In genomic region chr20:11270566-11270965, GRCh38 we compare ENCODE assay signal across 14 cellular contexts.
"Had no signal": no experiment of that assay in that cellular context is flagged by ENCODE, and none has a peak within 500 bp of the region (broad histone marks: within the 10 kb centered on the region; RNA-seq: fewer than 3 reads in every experiment).

No MANE protein-coding gene starts in this region.

- H3K27me3 Mint-ChIP-seq: activated CD4-positive, alpha-beta T cell treated with anti-CD3 and anti-CD28 coated beads, Interleukin-2, amount 10 ng/mL, durations not matched to agents 24 days and 14 days; activated CD8-positive, alpha-beta T cell treated with anti-CD3 and anti-CD28 coated beads for 36 hours; activated T-cell treated with anti-CD3 and anti-CD28 coated beads, Interleukin-2, amount 50 U/mL, for 24 hours; stimulated activated naive B cell treated with anti-CD40 and anti-IgM and Interleukin-4, amounts not matched to agents 10 μg/mL and 1 μg/mL and 100 μg/mL, for 72 hours had no signal

- H3K36me3 Mint-ChIP-seq: stimulated activated naive B cell treated with anti-CD40 and anti-IgM and Interleukin-4, amounts not matched to agents 10 μg/mL and 1 μg/mL and 100 μg/mL, for 72 hours had no signal

- H3K9me3 Mint-ChIP-seq: activated CD4-positive, alpha-beta T cell treated with anti-CD3 and anti-CD28 coated beads, Interleukin-2, amount 10 ng/mL, durations not matched to agents 24 days and 14 days; activated CD8-positive, alpha-beta T cell treated with anti-CD3 and anti-CD28 coated beads for 36 hours; activated T-cell treated with anti-CD3 and anti-CD28 coated beads, Interleukin-2, amount 50 U/mL, for 24 hours; activated T-helper 2 cell treated with anti-CD3 and anti-CD28 coated beads, Interferon-gamma antibody, Interleukin-2, Interleukin-4, amounts not matched to agents 10 μg/mL and 5 μg/mL and 100 μg/mL, durations not matched to agents 14 hours and 24 hours and 36 hours; nephron progenitor cell; stimulated activated naive B cell treated with anti-CD40 and anti-IgM and Interleukin-4, amounts not matched to agents 10 μg/mL and 1 μg/mL and 100 μg/mL, for 72 hours had no signal

- H3K27me3 ChIP-seq: breast epithelium, esophagus squamous epithelium had no signal

- H3K4me1 ChIP-seq: breast epithelium had no signal

- H3K4me3 ChIP-seq: breast epithelium, esophagus squamous epithelium, lung had no signal

- DNase-seq: activated CD4-positive, alpha-beta T cell treated with anti-CD3 and anti-CD28 coated beads, Interleukin-2, amount 10 ng/mL, durations not matched to agents 24 days and 14 days; activated CD8-positive, alpha-beta T cell treated with anti-CD3 and anti-CD28 coated beads for 36 hours; activated naive CD4-positive, alpha-beta T cell treated with anti-CD3 and anti-CD28 coated beads, Interleukin-2, amount 50 U/mL, for 16 hours; activated T-cell treated with anti-CD3 and anti-CD28 coated beads, Interleukin-2, amount 50 U/mL, for 24 hours; effector CD4-positive, alpha-beta T cell; esophagus squamous epithelium; midbrain; stimulated activated naive B cell treated with anti-CD40 and anti-IgM and Interleukin-4, amounts not matched to agents 10 μg/mL and 1 μg/mL and 100 μg/mL, for 72 hours; T1000 had no signal

- H3K4me3 Mint-ChIP-seq: activated CD4-positive, alpha-beta T cell treated with anti-CD3 and anti-CD28 coated beads, Interleukin-2, amount 10 ng/mL, durations not matched to agents 24 days and 14 days; activated CD8-positive, alpha-beta T cell treated with anti-CD3 and anti-CD28 coated beads for 36 hours; activated T-cell treated with anti-CD3 and anti-CD28 coated beads, Interleukin-2, amount 50 U/mL, for 24 hours; nephron progenitor cell; stimulated activated naive B cell treated with anti-CD40 and anti-IgM and Interleukin-4, amounts not matched to agents 10 μg/mL and 1 μg/mL and 100 μg/mL, for 72 hours had no signal

- ATAC-seq: activated CD8-positive, alpha-beta T cell treated with anti-CD3 and anti-CD28 coated beads for 36 hours; left lobe of liver; stimulated activated naive B cell treated with anti-CD40 and anti-IgM and Interleukin-4, amounts not matched to agents 10 μg/mL and 1 μg/mL and 100 μg/mL, for 72 hours had no signal

- H3K36me3 ChIP-seq: breast epithelium, esophagus squamous epithelium had no signal

- H3K4me1 Mint-ChIP-seq: stimulated activated naive B cell treated with anti-CD40 and anti-IgM and Interleukin-4, amounts not matched to agents 10 μg/mL and 1 μg/mL and 100 μg/mL, for 72 hours had no signal

- H3K27ac Mint-ChIP-seq: activated CD4-positive, alpha-beta T cell treated with anti-CD3 and anti-CD28 coated beads, Interleukin-2, amount 10 ng/mL, durations not matched to agents 24 days and 14 days; activated CD8-positive, alpha-beta T cell treated with anti-CD3 and anti-CD28 coated beads for 36 hours; activated T-cell treated with anti-CD3 and anti-CD28 coated beads, Interleukin-2, amount 50 U/mL, for 24 hours; activated T-helper 2 cell treated with anti-CD3 and anti-CD28 coated beads, Interferon-gamma antibody, Interleukin-2, Interleukin-4, amounts not matched to agents 10 μg/mL and 5 μg/mL and 100 μg/mL, durations not matched to agents 14 hours and 24 hours and 36 hours; nephron progenitor cell; stimulated activated naive B cell treated with anti-CD40 and anti-IgM and Interleukin-4, amounts not matched to agents 10 μg/mL and 1 μg/mL and 100 μg/mL, for 72 hours had no signal

- H3K27ac ChIP-seq: breast epithelium, esophagus squamous epithelium had no signal

- H3K9me3 ChIP-seq: breast epithelium, esophagus squamous epithelium had no signal
